13 cellular contexts compared by ENCODE assay signal in the genomic region with DNA sequence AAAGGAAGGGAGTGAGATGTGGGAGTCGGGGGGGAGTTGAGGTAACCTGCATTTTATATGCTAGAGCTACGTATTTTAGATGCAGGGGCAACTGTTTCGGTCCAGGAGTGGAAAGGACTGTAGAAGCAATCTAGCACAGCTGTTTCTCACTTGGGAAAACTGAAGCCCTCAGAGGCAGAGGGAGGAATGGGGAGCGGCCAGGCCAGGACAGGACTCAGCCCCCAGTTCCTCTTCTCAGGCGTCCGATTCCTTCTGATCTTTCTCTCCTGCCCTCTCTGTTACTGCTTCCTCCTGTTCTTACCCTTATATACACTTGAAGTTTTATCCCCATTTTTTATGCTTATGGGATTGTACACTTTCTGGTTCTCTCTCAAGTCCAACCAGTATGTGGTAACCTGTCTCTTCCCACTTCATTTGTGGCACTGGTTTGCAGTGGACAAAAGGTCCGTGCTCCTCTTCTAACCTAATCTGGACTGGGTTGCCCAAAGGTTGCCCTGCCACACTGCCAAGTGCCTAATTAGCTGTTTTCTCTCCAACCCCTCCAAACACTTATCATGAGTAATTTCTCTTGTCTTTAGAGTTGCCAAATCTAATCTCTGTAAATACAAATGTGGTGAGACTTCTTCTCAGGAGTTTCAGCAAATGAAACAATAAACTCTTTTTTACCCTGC.
"Had no signal": no experiment of that assay in that cellular context is flagged by ENCODE, and none has a peak within 500 bp of the region (broad histone marks: within the 10 kb centered on the region; RNA-seq: fewer than 3 reads in every experiment).

No MANE protein-coding gene starts in this region.

- H3K4me1 Mint-ChIP-seq: activated CD4-positive, alpha-beta T cell treated with anti-CD3 and anti-CD28 coated beads, Interleukin-2, amount 10 ng/mL, durations not matched to agents 7 days and 5 days had no signal

- H3K27me3 ChIP-seq: neutrophil, upper lobe of left lung had no signal

- H3K4me3 ChIP-seq: lung, upper lobe of left lung had no signal

- H3K4me3 Mint-ChIP-seq: activated CD4-positive, alpha-beta T cell treated with anti-CD3 and anti-CD28 coated beads, Interleukin-2, amount 10 ng/mL, durations not matched to agents 7 days and 5 days; naive thymus-derived CD8-positive, alpha-beta T cell; stimulated activated naive CD8-positive, alpha-beta T cell treated with anti-CD3 and anti-CD28 coated beads, Interleukin-15, amount 100 ng/mL, for 72 hours had no signal

- ATAC-seq: esophagus mucosa; naive thymus-derived CD8-positive, alpha-beta T cell; stimulated activated naive CD8-positive, alpha-beta T cell treated with anti-CD3 and anti-CD28 coated beads, Interleukin-15, amount 100 ng/mL, for 72 hours had no signal

- H3K27ac ChIP-seq: neutrophil, upper lobe of left lung had no signal

- H3K9me3 Mint-ChIP-seq: activated CD4-positive, alpha-beta T cell treated with anti-CD3 and anti-CD28 coated beads, Interleukin-2, amount 10 ng/mL, durations not matched to agents 7 days and 5 days; naive thymus-derived CD8-positive, alpha-beta T cell; stimulated activated naive CD8-positive, alpha-beta T cell treated with anti-CD3 and anti-CD28 coated beads, Interleukin-15, amount 100 ng/mL, for 72 hours had no signal

- H3K27ac Mint-ChIP-seq: activated CD4-positive, alpha-beta T cell treated with anti-CD3 and anti-CD28 coated beads, Interleukin-2, amount 10 ng/mL, durations not matched to agents 7 days and 5 days had no signal

- DNase-seq: activated CD4-positive, alpha-beta T cell treated with anti-CD3 and anti-CD28 coated beads, Interleukin-2, amount 10 ng/mL, durations not matched to agents 7 days and 5 days; activated CD8-positive, alpha-beta memory T cell treated with anti-CD3 and anti-CD28 coated beads for 24 hours; activated effector memory CD4-positive, alpha-beta T cell treated with Interleukin-2 at 50 U/mL for 16 hours; activated naive CD4-positive, alpha-beta T cell treated with anti-CD3 and anti-CD28 coated beads, Interleukin-2, amount 50 U/mL, for 16 hours; amniotic stem cell; hypothalamus; naive thymus-derived CD8-positive, alpha-beta T cell; retina; stimulated activated naive CD8-positive, alpha-beta T cell treated with anti-CD3 and anti-CD28 coated beads, Interleukin-15, amount 100 ng/mL, for 72 hours; upper lobe of left lung had no signal

- H3K27me3 Mint-ChIP-seq: activated CD4-positive, alpha-beta T cell treated with anti-CD3 and anti-CD28 coated beads, Interleukin-2, amount 10 ng/mL, durations not matched to agents 7 days and 5 days; naive thymus-derived CD8-positive, alpha-beta T cell; stimulated activated naive CD8-positive, alpha-beta T cell treated with anti-CD3 and anti-CD28 coated beads, Interleukin-15, amount 100 ng/mL, for 72 hours had no signal

- H3K9me3 ChIP-seq: neutrophil, upper lobe of left lung had no signal
